ENCODE assay signal across 1 cellular context in the genomic region with DNA sequence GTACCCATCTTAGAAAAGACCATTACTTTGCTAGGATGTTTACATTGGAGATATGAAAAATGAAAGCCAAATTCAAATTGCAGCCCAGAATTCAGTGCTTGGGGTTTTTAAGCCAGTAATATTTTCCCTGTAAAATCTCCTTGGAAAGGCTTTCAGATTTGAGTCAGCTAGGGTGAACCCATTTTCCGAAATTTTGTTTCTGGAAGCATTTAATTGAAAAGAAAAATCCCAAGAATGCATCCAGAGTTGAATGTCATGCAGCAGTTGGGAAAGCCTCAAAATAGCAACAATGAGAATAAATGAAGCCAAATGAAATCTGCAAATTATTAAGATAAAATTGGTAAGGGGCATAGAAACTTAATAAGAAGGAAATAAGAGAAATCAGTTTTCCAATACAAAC.
TF ChIP-seq lines count a peak whose summit lies in the region.

No MANE protein-coding gene starts in this region.

TF ChIP-seq in GM23338, 12 proteins besides CTCF, POLR2A, EP300 and RAD21:
- TF ChIP-seq, protein P1, sequence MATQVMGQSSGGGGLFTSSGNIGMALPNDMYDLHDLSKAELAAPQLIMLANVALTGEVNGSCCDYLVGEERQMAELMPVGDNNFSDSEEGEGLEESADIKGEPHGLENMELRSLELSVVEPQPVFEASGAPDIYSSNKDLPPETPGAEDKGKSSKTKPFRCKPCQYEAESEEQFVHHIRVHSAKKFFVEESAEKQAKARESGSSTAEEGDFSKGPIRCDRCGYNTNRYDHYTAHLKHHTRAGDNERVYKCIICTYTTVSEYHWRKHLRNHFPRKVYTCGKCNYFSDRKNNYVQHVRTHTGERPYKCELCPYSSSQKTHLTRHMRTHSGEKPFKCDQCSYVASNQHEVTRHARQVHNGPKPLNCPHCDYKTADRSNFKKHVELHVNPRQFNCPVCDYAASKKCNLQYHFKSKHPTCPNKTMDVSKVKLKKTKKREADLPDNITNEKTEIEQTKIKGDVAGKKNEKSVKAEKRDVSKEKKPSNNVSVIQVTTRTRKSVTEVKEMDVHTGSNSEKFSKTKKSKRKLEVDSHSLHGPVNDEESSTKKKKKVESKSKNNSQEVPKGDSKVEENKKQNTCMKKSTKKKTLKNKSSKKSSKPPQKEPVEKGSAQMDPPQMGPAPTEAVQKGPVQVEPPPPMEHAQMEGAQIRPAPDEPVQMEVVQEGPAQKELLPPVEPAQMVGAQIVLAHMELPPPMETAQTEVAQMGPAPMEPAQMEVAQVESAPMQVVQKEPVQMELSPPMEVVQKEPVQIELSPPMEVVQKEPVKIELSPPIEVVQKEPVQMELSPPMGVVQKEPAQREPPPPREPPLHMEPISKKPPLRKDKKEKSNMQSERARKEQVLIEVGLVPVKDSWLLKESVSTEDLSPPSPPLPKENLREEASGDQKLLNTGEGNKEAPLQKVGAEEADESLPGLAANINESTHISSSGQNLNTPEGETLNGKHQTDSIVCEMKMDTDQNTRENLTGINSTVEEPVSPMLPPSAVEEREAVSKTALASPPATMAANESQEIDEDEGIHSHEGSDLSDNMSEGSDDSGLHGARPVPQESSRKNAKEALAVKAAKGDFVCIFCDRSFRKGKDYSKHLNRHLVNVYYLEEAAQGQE (IDR thresholded peaks at IDR 0.05; ENCODE audit: unreplicated experiment), result no peak
- TF ChIP-seq ZNF114 (CRISPR knock-in tag; IDR thresholded peaks at IDR 0.05) (no peak), NANOG (IDR thresholded peaks at IDR 0.05; ENCODE audit: borderline replicate concordance) (no peak), EZH2 (IDR thresholded peaks at IDR 0.05; ENCODE audit: low read depth, unreplicated experiment) (no peak), EZH2phosphoT487 (IDR thresholded peaks at IDR 0.05; ENCODE audit: unreplicated experiment) (no peak), CREB1 (CRISPR knock-in tag; IDR thresholded peaks at IDR 0.05; ENCODE audit: low read depth) (no peak), ZNF331 (CRISPR knock-in tag; IDR thresholded peaks at IDR 0.05; ENCODE audit: low read depth) (no peak), STAT1 (IDR thresholded peaks at IDR 0.05; ENCODE audit: unreplicated experiment) (no peak), JUNB (IDR thresholded peaks at IDR 0.05; ENCODE audit: unreplicated experiment) (no peak), POLR2AphosphoS5 (IDR thresholded peaks at IDR 0.05; ENCODE audit: low read depth) (no peak)
- TF ChIP-seq, protein P2, sequence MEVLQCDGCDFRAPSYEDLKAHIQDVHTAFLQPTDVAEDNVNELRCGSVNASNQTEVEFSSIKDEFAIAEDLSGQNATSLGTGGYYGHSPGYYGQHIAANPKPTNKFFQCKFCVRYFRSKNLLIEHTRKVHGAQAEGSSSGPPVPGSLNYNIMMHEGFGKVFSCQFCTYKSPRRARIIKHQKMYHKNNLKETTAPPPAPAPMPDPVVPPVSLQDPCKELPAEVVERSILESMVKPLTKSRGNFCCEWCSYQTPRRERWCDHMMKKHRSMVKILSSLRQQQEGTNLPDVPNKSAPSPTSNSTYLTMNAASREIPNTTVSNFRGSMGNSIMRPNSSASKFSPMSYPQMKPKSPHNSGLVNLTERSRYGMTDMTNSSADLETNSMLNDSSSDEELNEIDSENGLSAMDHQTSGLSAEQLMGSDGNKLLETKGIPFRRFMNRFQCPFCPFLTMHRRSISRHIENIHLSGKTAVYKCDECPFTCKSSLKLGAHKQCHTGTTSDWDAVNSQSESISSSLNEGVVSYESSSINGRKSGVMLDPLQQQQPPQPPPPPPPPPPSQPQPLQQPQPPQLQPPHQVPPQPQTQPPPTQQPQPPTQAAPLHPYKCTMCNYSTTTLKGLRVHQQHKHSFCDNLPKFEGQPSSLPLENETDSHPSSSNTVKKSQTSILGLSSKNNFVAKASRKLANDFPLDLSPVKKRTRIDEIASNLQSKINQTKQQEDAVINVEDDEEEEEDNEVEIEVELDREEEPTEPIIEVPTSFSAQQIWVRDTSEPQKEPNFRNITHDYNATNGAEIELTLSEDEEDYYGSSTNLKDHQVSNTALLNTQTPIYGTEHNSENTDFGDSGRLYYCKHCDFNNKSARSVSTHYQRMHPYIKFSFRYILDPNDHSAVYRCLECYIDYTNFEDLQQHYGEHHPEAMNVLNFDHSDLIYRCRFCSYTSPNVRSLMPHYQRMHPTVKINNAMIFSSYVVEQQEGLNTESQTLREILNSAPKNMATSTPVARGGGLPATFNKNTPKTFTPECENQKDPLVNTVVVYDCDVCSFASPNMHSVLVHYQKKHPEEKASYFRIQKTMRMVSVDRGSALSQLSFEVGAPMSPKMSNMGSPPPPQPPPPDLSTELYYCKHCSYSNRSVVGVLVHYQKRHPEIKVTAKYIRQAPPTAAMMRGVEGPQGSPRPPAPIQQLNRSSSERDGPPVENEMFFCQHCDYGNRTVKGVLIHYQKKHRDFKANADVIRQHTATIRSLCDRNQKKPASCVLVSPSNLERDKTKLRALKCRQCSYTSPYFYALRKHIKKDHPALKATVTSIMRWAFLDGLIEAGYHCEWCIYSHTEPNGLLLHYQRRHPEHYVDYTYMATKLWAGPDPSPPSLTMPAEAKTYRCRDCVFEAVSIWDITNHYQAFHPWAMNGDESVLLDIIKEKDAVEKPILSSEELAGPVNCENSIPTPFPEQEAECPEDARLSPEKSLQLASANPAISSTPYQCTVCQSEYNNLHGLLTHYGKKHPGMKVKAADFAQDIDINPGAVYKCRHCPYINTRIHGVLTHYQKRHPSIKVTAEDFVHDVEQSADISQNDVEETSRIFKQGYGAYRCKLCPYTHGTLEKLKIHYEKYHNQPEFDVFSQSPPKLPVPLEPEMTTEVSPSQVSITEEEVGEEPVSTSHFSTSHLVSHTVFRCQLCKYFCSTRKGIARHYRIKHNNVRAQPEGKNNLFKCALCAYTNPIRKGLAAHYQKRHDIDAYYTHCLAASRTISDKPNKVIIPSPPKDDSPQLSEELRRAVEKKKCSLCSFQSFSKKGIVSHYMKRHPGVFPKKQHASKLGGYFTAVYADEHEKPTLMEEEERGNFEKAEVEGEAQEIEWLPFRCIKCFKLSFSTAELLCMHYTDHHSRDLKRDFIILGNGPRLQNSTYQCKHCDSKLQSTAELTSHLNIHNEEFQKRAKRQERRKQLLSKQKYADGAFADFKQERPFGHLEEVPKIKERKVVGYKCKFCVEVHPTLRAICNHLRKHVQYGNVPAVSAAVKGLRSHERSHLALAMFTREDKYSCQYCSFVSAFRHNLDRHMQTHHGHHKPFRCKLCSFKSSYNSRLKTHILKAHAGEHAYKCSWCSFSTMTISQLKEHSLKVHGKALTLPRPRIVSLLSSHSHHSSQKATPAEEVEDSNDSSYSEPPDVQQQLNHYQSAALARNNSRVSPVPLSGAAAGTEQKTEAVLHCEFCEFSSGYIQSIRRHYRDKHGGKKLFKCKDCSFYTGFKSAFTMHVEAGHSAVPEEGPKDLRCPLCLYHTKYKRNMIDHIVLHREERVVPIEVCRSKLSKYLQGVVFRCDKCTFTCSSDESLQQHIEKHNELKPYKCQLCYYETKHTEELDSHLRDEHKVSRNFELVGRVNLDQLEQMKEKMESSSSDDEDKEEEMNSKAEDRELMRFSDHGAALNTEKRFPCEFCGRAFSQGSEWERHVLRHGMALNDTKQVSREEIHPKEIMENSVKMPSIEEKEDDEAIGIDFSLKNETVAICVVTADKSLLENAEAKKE (CRISPR knock-in tag; IDR thresholded peaks at IDR 0.05), result no peak
- TF ChIP-seq, protein P3, sequence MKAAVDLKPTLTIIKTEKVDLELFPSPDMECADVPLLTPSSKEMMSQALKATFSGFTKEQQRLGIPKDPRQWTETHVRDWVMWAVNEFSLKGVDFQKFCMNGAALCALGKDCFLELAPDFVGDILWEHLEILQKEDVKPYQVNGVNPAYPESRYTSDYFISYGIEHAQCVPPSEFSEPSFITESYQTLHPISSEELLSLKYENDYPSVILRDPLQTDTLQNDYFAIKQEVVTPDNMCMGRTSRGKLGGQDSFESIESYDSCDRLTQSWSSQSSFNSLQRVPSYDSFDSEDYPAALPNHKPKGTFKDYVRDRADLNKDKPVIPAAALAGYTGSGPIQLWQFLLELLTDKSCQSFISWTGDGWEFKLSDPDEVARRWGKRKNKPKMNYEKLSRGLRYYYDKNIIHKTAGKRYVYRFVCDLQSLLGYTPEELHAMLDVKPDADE (IDR thresholded peaks at IDR 0.05), result no peak
